In the genomic region with DNA sequence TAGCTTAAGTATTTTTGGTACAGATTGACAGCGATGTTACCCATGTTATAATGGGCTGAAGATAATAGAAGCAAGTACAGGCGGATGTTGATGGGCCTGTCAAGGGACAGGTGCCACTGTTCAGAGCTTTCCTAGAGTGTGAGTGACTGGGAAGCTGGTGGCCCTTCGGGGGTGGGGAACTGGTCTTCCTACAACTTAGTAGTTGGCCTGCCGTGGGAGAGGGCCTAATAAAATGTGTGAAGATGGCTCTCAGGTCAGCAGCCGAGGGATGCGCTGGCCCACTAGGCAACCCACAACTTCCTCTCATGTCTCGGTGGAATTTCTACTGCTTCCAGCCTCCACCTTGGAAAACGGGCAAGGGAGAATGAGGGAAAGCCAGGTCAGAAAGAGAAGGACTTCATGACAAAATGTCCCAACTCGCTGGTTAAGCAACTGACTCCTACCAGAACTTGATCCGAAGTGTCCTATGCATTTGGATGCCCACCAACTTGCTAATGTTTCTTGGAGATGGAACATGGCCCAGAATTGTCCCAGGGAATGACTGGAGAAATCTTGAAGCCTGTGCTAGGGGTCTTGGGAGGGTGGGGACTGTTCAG, we compare ENCODE assay signal across 8 cellular contexts. TPM values are rescaled to one million over a fixed set of nuclear protein-coding genes. Genes with fewer than 3 reads are reported as not detected.
DNase-seq lines count a peak whose midpoint lies in the region; ATAC-seq, FAIRE-seq and TF ChIP-seq lines count a peak whose summit lies in the region.

No MANE protein-coding gene starts in this region.

- H3K9me3 ChIP-seq in kidney (ENCODE audit: control insufficient read depth in 1 of 2, low read length in 2 of 2) (no peaks in the 10 kb centered on the region), testis (no peaks in the 10 kb centered on the region)

- peak overlapping the region; percentile 71 for H3K4me3 ChIP-seq in kidney (ENCODE audit: low read length in 2 of 2)
- peak overlapping the region; percentile 81 to 99 for H3K4me3 ChIP-seq in testis

- intact Hi-C loops in kidney (cut with DNase I) (no loop called here), testis (cut with DNase I; ENCODE audit: low total_unique reads) (no loop called here)

- H3K27ac ChIP-seq in kidney (ENCODE audit: low read depth in 2 of 2, low read length in 2 of 2), result no peak overlapping the region
- peak overlapping the region; percentile 92 to 98 for H3K27ac ChIP-seq in testis

- CTCF ChIA-PET in activated CD8-positive, alpha-beta memory T cell treated with anti-CD3 and anti-CD28 coated beads, Interleukin-2, amount 10 ng/mL, durations not matched to agents 7 days and 5 days (lab: Charles Lee), result interaction anchor here (1.0 to 4.1 kb wide), 8 partner anchors 10 to 95 kb away, joined by 3 to 31 read pairs (median 5); no protein-coding TSS in a partner anchor

- no peak for ATAC-seq in activated CD8-positive, alpha-beta memory T cell treated with anti-CD3 and anti-CD28 coated beads, Interleukin-2, amount 10 ng/mL, durations not matched to agents 7 days and 5 days
- ATAC-seq in activated T-helper 17 cell treated with anti-CD3 and anti-CD28 coated beads, Interleukin-2, amount 50 U/mL, for 72 hours (replicated peaks), result no peak
- ATAC-seq in GM18867 (IDR thresholded peaks at IDR 0.05; ENCODE audit: unreplicated experiment) (no peak), HG03354 (IDR thresholded peaks at IDR 0.05; ENCODE audit: poor library complexity, severe bottlenecking, unreplicated experiment) (no peak)

- peak overlapping the region; percentile 92 for H3K4me3 Mint-ChIP-seq in activated CD8-positive, alpha-beta memory T cell treated with anti-CD3 and anti-CD28 coated beads, Interleukin-2, amount 10 ng/mL, durations not matched to agents 7 days and 5 days
- peak overlapping the region; percentile 81 for H3K4me3 Mint-ChIP-seq in activated T-helper 17 cell treated with anti-CD3 and anti-CD28 coated beads, Interleukin-2, amount 50 U/mL, for 72 hours

- no peak for TF ChIP-seq POLR2A in testis (IDR thresholded peaks at IDR 0.05)

- H3K36me3 ChIP-seq in kidney (ENCODE audit: control insufficient read depth in 1 of 2, insufficient read depth in 2 of 2, low read length in 2 of 2), result peaks cover 13 to 20% of the 10 kb centered on the region in 2 donors
- no peaks in the 10 kb centered on the region for H3K36me3 ChIP-seq in testis (ENCODE audit: low read depth, missing control alignments)

- H3K4me1 Mint-ChIP-seq in activated CD8-positive, alpha-beta memory T cell treated with anti-CD3 and anti-CD28 coated beads, Interleukin-2, amount 10 ng/mL, durations not matched to agents 7 days and 5 days, result peaks cover 72% of the 10 kb centered on the region
- peaks cover 8% of the 10 kb centered on the region for H3K4me1 Mint-ChIP-seq in activated T-helper 17 cell treated with anti-CD3 and anti-CD28 coated beads, Interleukin-2, amount 50 U/mL, for 72 hours

- TF ChIP-seq CTCF in kidney (IDR thresholded peaks at IDR 0.05; ENCODE audit: borderline replicate concordance, extremely low read depth, insufficient read depth) (no peak), testis (IDR thresholded peaks at IDR 0.05) (no peak)

- no peaks in the 10 kb centered on the region for H3K27me3 Mint-ChIP-seq in activated CD8-positive, alpha-beta memory T cell treated with anti-CD3 and anti-CD28 coated beads, Interleukin-2, amount 10 ng/mL, durations not matched to agents 7 days and 5 days
- no peaks in the 10 kb centered on the region for H3K27me3 Mint-ChIP-seq in activated T-helper 17 cell treated with anti-CD3 and anti-CD28 coated beads, Interleukin-2, amount 50 U/mL, for 72 hours

- peaks cover 0 to 7% of the 10 kb centered on the region in 2 donors for H3K4me1 ChIP-seq in kidney (ENCODE audit: control insufficient read depth in 1 of 2, insufficient read depth in 1 of 2, low read depth in 1 of 2, low read length in 2 of 2)
- peaks cover 6% of the 10 kb centered on the region for H3K4me1 ChIP-seq in testis

- DNase-seq in activated CD8-positive, alpha-beta memory T cell treated with anti-CD3 and anti-CD28 coated beads, Interleukin-2, amount 10 ng/mL, durations not matched to agents 7 days and 5 days, result no peak
- no peak for DNase-seq in activated CD8-positive, alpha-beta memory T cell treated with anti-CD3 and anti-CD28 coated beads, Interleukin-2, amount 50 U/mL, for 4 hours
- no peak for DNase-seq in kidney
- no peak for DNase-seq in testis
- DNase-seq in AG08396 (ENCODE audit: low spot score), result no peak

- H3K27me3 ChIP-seq in testis, result no peaks in the 10 kb centered on the region

- no peak for FAIRE-seq in kidney (lab: Jason Lieb, UNC)

- no peak overlapping the region for H3K9ac ChIP-seq in kidney (ENCODE audit: low read length in 2 of 2)

- 63 to 68% methylated on average over 10 of the region's 10 CpGs for WGBS in testis, 2 donors

- H3K9me3 Mint-ChIP-seq in activated CD8-positive, alpha-beta memory T cell treated with anti-CD3 and anti-CD28 coated beads, Interleukin-2, amount 10 ng/mL, durations not matched to agents 7 days and 5 days (ENCODE audit: low read depth), result no peaks in the 10 kb centered on the region
- H3K9me3 Mint-ChIP-seq in activated T-helper 17 cell treated with anti-CD3 and anti-CD28 coated beads, Interleukin-2, amount 50 U/mL, for 72 hours, result no peaks in the 10 kb centered on the region

- H3K36me3 Mint-ChIP-seq in activated CD8-positive, alpha-beta memory T cell treated with anti-CD3 and anti-CD28 coated beads, Interleukin-2, amount 10 ng/mL, durations not matched to agents 7 days and 5 days, result peaks cover 50% of the 10 kb centered on the region
- H3K36me3 Mint-ChIP-seq in activated T-helper 17 cell treated with anti-CD3 and anti-CD28 coated beads, Interleukin-2, amount 50 U/mL, for 72 hours (ENCODE audit: low read depth), result peaks cover 31% of the 10 kb centered on the region

- peak overlapping the region; percentile 85 for H3K27ac Mint-ChIP-seq in activated CD8-positive, alpha-beta memory T cell treated with anti-CD3 and anti-CD28 coated beads, Interleukin-2, amount 10 ng/mL, durations not matched to agents 7 days and 5 days
- H3K27ac Mint-ChIP-seq in activated T-helper 17 cell treated with anti-CD3 and anti-CD28 coated beads, Interleukin-2, amount 50 U/mL, for 72 hours, result peak overlapping the region; percentile 76

RNA-seq across cellular contexts. Expression of a gene that starts 1.4 kb away (rescaled TPM):
- total RNA-seq in activated CD8-positive, alpha-beta memory T cell treated with anti-CD3 and anti-CD28 coated beads, Interleukin-2, amount 10 ng/mL, durations not matched to agents 7 days and 5 days, result 10 to 100 TPM; 71.3 to 74.0 TPM
- 10 to 100 TPM; 17.1 to 37.4 TPM for total RNA-seq in activated T-helper 17 cell treated with anti-CD3 and anti-CD28 coated beads, Interleukin-2, amount 50 U/mL, for 72 hours
- total RNA-seq in kidney (37.9 TPM), testis (100 to 1,000 TPM; 128 to 138 TPM)
- polyA plus RNA-seq in kidney (ENCODE audit: insufficient read depth, low read depth, low replicate concordance) (31.3 TPM), testis (ENCODE audit: insufficient read depth, low read depth, low replicate concordance) (303 TPM)

Comparison
In these comparisons a context has a peak if more than half of its experiments do, and no peak if none do; other contexts are left out.
1. H3K27ac ChIP-seq: peak in testis (2 of 2); none in kidney (0 of 2).